1 cellular context compared by ENCODE assay signal in the genomic region with DNA sequence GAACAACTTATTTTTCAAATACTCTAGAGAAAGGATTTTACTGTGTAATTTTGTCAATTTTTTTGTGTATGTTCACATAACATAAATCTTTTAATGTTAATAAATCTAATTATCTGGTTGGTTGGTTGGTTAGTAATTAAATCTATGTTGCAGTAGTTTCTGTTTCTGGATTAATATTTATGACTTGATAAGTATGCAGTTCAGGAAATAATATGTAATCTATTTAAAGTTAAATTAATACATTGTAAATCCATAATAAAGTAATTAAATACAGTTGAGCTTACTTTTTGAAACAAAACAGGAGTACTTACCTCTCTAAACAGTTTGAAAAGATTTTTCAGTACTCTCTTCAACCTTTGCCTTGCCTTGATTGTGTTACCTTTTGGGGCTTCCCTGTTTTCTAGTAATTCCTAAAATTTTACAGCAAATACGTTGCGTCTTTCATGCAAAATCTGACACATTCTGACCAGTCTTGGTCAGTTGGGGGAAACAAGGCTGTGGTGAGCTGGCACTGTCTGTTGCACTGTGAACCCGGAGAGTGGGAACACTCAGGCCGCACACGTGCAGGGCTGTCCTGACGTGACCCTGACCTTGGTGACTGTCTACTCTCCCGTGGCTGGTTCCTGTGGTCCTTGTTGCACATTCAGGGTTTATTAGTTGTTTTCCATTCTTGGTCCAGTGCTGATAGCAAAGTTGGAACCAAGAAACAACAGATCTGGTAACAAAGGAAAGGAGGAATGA.
A peak's percentile ranks its signal among the peaks of the same experiment; 100 is the strongest.
TF ChIP-seq lines count a peak whose summit lies in the region.

No MANE protein-coding gene starts in this region.

TF ChIP-seq in HepG2, 621 proteins besides CTCF, POLR2A, EP300 and RAD21 (continued from another document and continues in another):
- TF ChIP-seq, protein P1, sequence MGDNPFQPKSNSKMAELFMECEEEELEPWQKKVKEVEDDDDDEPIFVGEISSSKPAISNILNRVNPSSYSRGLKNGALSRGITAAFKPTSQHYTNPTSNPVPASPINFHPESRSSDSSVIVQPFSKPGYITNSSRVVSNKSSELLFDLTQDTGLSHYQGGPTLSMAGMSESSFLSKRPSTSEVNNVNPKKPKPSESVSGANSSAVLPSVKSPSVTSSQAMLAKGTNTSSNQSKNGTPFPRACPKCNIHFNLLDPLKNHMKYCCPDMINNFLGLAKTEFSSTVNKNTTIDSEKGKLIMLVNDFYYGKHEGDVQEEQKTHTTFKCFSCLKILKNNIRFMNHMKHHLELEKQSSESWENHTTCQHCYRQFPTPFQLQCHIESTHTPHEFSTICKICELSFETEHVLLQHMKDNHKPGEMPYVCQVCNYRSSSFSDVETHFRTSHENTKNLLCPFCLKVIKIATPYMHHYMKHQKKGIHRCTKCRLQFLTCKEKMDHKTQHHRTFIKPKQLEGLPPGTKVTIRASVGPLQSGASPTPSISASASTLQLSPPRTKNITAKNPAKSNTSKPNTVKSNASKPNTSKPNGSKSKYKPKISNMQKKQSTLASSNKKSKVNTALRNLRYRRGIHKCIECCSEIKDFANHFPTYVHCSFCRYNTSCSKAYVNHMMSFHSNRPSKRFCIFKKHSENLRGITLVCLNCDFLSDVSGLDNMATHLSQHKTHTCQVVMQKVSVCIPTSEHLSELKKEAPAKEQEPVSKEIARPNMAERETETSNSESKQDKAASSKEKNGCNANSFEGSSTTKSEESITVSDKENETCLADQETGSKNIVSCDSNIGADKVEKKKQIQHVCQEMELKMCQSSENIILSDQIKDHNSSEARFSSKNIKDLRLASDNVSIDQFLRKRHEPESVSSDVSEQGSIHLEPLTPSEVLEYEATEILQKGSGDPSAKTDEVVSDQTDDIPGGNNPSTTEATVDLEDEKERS (CRISPR knock-in tag; IDR thresholded peaks at IDR 0.05): no peak
- TF ChIP-seq, protein P2, sequence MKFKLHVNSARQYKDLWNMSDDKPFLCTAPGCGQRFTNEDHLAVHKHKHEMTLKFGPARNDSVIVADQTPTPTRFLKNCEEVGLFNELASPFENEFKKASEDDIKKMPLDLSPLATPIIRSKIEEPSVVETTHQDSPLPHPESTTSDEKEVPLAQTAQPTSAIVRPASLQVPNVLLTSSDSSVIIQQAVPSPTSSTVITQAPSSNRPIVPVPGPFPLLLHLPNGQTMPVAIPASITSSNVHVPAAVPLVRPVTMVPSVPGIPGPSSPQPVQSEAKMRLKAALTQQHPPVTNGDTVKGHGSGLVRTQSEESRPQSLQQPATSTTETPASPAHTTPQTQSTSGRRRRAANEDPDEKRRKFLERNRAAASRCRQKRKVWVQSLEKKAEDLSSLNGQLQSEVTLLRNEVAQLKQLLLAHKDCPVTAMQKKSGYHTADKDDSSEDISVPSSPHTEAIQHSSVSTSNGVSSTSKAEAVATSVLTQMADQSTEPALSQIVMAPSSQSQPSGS (CRISPR knock-in tag; IDR thresholded peaks at IDR 0.05): 0 out of 2 replicates have a peak, but pooled peaks have one; percentile 61
- no peak for TF ChIP-seq SMARCC2 (IDR thresholded peaks at IDR 0.05)
- TF ChIP-seq ZFY (CRISPR knock-in tag; IDR thresholded peaks at IDR 0.05): peak; percentile 44; the same call in 1 of the 2 replicates
- peak; percentile 77 for TF ChIP-seq DMAP1 (CRISPR knock-in tag; IDR thresholded peaks at IDR 0.05)
- TF ChIP-seq MTF1 (CRISPR knock-in tag; IDR thresholded peaks at IDR 0.05): no peak
- TF ChIP-seq ZNF552 (CRISPR knock-in tag; IDR thresholded peaks at IDR 0.05; ENCODE audit: borderline replicate concordance): no peak
- TF ChIP-seq ZNF292 (CRISPR knock-in tag; IDR thresholded peaks at IDR 0.05; ENCODE audit: borderline replicate concordance, low read depth): peak; percentile 91; the same call in 1 of the 2 replicates
- TF ChIP-seq RAD51 (IDR thresholded peaks at IDR 0.05; ENCODE audit: borderline replicate concordance): no peak
- 0 out of 2 replicates have a peak, but pooled peaks have one; percentile 43 for TF ChIP-seq GZF1 (CRISPR knock-in tag; IDR thresholded peaks at IDR 0.05)
- TF ChIP-seq, protein P3, sequence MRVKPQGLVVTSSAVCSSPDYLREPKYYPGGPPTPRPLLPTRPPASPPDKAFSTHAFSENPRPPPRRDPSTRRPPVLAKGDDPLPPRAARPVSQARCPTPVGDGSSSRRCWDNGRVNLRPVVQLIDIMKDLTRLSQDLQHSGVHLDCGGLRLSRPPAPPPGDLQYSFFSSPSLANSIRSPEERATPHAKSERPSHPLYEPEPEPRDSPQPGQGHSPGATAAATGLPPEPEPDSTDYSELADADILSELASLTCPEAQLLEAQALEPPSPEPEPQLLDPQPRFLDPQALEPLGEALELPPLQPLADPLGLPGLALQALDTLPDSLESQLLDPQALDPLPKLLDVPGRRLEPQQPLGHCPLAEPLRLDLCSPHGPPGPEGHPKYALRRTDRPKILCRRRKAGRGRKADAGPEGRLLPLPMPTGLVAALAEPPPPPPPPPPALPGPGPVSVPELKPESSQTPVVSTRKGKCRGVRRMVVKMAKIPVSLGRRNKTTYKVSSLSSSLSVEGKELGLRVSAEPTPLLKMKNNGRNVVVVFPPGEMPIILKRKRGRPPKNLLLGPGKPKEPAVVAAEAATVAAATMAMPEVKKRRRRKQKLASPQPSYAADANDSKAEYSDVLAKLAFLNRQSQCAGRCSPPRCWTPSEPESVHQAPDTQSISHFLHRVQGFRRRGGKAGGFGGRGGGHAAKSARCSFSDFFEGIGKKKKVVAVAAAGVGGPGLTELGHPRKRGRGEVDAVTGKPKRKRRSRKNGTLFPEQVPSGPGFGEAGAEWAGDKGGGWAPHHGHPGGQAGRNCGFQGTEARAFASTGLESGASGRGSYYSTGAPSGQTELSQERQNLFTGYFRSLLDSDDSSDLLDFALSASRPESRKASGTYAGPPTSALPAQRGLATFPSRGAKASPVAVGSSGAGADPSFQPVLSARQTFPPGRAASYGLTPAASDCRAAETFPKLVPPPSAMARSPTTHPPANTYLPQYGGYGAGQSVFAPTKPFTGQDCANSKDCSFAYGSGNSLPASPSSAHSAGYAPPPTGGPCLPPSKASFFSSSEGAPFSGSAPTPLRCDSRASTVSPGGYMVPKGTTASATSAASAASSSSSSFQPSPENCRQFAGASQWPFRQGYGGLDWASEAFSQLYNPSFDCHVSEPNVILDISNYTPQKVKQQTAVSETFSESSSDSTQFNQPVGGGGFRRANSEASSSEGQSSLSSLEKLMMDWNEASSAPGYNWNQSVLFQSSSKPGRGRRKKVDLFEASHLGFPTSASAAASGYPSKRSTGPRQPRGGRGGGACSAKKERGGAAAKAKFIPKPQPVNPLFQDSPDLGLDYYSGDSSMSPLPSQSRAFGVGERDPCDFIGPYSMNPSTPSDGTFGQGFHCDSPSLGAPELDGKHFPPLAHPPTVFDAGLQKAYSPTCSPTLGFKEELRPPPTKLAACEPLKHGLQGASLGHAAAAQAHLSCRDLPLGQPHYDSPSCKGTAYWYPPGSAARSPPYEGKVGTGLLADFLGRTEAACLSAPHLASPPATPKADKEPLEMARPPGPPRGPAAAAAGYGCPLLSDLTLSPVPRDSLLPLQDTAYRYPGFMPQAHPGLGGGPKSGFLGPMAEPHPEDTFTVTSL (CRISPR knock-in tag; IDR thresholded peaks at IDR 0.05; ENCODE audit: borderline replicate concordance): peak; percentile 64; the same call in 1 of the 2 replicates
- TF ChIP-seq, protein P4, sequence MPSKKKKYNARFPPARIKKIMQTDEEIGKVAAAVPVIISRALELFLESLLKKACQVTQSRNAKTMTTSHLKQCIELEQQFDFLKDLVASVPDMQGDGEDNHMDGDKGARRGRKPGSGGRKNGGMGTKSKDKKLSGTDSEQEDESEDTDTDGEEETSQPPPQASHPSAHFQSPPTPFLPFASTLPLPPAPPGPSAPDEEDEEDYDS (CRISPR knock-in tag; IDR thresholded peaks at IDR 0.05): peak; percentile 46; the same call in 1 of the 2 replicates
- 0 out of 2 replicates have a peak, but pooled peaks have one; percentile 33 for TF ChIP-seq ZNF350 (CRISPR knock-in tag; IDR thresholded peaks at IDR 0.05; ENCODE audit: borderline replicate concordance, low read depth)
- no peak for TF ChIP-seq REL (CRISPR knock-in tag; conservative IDR thresholded peaks at IDR 0.05)
- peak; percentile 68; the same call in 1 of the 2 replicates for TF ChIP-seq MEF2D (CRISPR knock-in tag; IDR thresholded peaks at IDR 0.05)
- peak; percentile 48; the same call in 1 of the 2 replicates for TF ChIP-seq ETV5 (CRISPR knock-in tag; IDR thresholded peaks at IDR 0.05; ENCODE audit: borderline replicate concordance)
- TF ChIP-seq, protein P5, sequence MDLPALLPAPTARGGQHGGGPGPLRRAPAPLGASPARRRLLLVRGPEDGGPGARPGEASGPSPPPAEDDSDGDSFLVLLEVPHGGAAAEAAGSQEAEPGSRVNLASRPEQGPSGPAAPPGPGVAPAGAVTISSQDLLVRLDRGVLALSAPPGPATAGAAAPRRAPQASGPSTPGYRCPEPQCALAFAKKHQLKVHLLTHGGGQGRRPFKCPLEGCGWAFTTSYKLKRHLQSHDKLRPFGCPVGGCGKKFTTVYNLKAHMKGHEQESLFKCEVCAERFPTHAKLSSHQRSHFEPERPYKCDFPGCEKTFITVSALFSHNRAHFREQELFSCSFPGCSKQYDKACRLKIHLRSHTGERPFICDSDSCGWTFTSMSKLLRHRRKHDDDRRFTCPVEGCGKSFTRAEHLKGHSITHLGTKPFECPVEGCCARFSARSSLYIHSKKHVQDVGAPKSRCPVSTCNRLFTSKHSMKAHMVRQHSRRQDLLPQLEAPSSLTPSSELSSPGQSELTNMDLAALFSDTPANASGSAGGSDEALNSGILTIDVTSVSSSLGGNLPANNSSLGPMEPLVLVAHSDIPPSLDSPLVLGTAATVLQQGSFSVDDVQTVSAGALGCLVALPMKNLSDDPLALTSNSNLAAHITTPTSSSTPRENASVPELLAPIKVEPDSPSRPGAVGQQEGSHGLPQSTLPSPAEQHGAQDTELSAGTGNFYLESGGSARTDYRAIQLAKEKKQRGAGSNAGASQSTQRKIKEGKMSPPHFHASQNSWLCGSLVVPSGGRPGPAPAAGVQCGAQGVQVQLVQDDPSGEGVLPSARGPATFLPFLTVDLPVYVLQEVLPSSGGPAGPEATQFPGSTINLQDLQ (CRISPR knock-in tag; IDR thresholded peaks at IDR 0.05): no peak
- TF ChIP-seq RNF2 (conservative IDR thresholded peaks at IDR 0.05; ENCODE audit: low read depth): no peak
- TF ChIP-seq, protein P6, sequence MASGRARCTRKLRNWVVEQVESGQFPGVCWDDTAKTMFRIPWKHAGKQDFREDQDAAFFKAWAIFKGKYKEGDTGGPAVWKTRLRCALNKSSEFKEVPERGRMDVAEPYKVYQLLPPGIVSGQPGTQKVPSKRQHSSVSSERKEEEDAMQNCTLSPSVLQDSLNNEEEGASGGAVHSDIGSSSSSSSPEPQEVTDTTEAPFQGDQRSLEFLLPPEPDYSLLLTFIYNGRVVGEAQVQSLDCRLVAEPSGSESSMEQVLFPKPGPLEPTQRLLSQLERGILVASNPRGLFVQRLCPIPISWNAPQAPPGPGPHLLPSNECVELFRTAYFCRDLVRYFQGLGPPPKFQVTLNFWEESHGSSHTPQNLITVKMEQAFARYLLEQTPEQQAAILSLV (CRISPR knock-in tag; IDR thresholded peaks at IDR 0.05; ENCODE audit: borderline replicate concordance): no peak
- TF ChIP-seq, protein P7, sequence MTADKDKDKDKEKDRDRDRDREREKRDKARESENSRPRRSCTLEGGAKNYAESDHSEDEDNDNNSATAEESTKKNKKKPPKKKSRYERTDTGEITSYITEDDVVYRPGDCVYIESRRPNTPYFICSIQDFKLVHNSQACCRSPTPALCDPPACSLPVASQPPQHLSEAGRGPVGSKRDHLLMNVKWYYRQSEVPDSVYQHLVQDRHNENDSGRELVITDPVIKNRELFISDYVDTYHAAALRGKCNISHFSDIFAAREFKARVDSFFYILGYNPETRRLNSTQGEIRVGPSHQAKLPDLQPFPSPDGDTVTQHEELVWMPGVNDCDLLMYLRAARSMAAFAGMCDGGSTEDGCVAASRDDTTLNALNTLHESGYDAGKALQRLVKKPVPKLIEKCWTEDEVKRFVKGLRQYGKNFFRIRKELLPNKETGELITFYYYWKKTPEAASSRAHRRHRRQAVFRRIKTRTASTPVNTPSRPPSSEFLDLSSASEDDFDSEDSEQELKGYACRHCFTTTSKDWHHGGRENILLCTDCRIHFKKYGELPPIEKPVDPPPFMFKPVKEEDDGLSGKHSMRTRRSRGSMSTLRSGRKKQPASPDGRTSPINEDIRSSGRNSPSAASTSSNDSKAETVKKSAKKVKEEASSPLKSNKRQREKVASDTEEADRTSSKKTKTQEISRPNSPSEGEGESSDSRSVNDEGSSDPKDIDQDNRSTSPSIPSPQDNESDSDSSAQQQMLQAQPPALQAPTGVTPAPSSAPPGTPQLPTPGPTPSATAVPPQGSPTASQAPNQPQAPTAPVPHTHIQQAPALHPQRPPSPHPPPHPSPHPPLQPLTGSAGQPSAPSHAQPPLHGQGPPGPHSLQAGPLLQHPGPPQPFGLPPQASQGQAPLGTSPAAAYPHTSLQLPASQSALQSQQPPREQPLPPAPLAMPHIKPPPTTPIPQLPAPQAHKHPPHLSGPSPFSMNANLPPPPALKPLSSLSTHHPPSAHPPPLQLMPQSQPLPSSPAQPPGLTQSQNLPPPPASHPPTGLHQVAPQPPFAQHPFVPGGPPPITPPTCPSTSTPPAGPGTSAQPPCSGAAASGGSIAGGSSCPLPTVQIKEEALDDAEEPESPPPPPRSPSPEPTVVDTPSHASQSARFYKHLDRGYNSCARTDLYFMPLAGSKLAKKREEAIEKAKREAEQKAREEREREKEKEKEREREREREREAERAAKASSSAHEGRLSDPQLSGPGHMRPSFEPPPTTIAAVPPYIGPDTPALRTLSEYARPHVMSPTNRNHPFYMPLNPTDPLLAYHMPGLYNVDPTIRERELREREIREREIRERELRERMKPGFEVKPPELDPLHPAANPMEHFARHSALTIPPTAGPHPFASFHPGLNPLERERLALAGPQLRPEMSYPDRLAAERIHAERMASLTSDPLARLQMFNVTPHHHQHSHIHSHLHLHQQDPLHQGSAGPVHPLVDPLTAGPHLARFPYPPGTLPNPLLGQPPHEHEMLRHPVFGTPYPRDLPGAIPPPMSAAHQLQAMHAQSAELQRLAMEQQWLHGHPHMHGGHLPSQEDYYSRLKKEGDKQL (CRISPR knock-in tag; IDR thresholded peaks at IDR 0.05; ENCODE audit: low read depth): 0 out of 2 replicates have a peak, but pooled peaks have one; percentile 34
- no peak for TF ChIP-seq ZNF572 (CRISPR knock-in tag; IDR thresholded peaks at IDR 0.05)
- TF ChIP-seq, protein P8, sequence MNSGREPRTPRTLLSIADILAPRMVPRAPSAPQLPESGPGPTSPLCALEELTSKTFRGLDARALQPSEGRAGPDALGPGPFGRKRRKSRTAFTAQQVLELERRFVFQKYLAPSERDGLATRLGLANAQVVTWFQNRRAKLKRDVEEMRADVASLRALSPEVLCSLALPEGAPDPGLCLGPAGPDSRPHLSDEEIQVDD (CRISPR knock-in tag; IDR thresholded peaks at IDR 0.05; ENCODE audit: borderline replicate concordance): no peak
- TF ChIP-seq FOXK2 (IDR thresholded peaks at IDR 0.05): 0 out of 2 replicates have a peak, but pooled peaks have one; percentile 11
- TF ChIP-seq PPARG (CRISPR knock-in tag; conservative IDR thresholded peaks at IDR 0.05): peak; percentile 40; the same call in 1 of the 2 replicates
- TF ChIP-seq TGIF2 (CRISPR knock-in tag; IDR thresholded peaks at IDR 0.05): peak; percentile 60; the same call in 1 of the 2 replicates
- TF ChIP-seq DPF2 (CRISPR knock-in tag; IDR thresholded peaks at IDR 0.05; ENCODE audit: borderline replicate concordance, low read depth): 0 out of 2 replicates have a peak, but pooled peaks have one; percentile 47
- TF ChIP-seq FOXM1 (CRISPR knock-in tag; IDR thresholded peaks at IDR 0.05): no peak
- TF ChIP-seq MIER2 (CRISPR knock-in tag; IDR thresholded peaks at IDR 0.05): peak; percentile 71; the same call in 1 of the 2 replicates
- peak; percentile 86; the same call in 1 of the 2 replicates for TF ChIP-seq MIER3 (CRISPR knock-in tag; IDR thresholded peaks at IDR 0.05; ENCODE audit: borderline replicate concordance)
- peak; percentile 53; the same call in 1 of the 2 replicates for TF ChIP-seq ELF3 (CRISPR knock-in tag; IDR thresholded peaks at IDR 0.05)
- no peak for TF ChIP-seq ZNF251 (CRISPR knock-in tag; IDR thresholded peaks at IDR 0.05)
- TF ChIP-seq JUN (CRISPR knock-in tag; IDR thresholded peaks at IDR 0.05): no peak
- TF ChIP-seq ZNF605 (CRISPR knock-in tag; IDR thresholded peaks at IDR 0.05): peak; percentile 47; the same call in 1 of the 2 replicates
- peak; percentile 92 for TF ChIP-seq HNF4A (CRISPR knock-in tag; IDR thresholded peaks at IDR 0.05)
